ENCODE assay signal across 9 cellular contexts in the genomic region with DNA sequence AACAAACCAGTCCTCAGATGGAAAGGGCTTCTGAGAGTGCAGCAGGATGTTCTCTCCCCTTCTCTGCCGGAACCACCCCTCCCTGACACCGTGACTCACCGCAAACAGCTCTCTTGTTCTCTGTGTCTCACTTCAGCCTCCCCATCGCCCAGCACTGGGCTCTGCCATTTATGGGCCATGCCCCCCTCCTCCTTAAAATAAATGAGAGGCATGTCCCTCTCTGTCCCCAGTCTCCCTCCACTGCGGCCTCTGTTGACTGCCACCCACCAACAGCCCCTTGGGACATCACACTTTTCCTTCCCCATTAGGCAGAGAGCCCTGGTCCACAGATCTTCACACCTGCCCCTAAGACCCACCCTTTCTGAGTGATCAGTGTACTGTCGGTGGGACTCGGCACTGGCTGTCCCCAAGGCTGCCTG. TPM values are rescaled to one million over a fixed set of nuclear protein-coding genes. Genes with fewer than 3 reads are reported as not detected.
DNase-seq lines count a peak whose midpoint lies in the region; ATAC-seq, FAIRE-seq and TF ChIP-seq lines count a peak whose summit lies in the region.
"Had no signal": no experiment of that assay in that cellular context is flagged by ENCODE, and none has a peak within 500 bp of the region (broad histone marks: within the 10 kb centered on the region; RNA-seq: fewer than 3 reads in every experiment).

No MANE protein-coding gene starts in this region.

- H3K4me1 ChIP-seq in GM12878 (ENCODE audit: control insufficient read depth, insufficient read depth, low read length) = peaks cover 37% of the 10 kb centered on the region

- H4K20me1 ChIP-seq in GM12878 (ENCODE audit: control insufficient read depth, insufficient read depth) = no peaks in the 10 kb centered on the region

- no peaks in the 10 kb centered on the region for H3K9me3 Mint-ChIP-seq in memory B cell

- intact Hi-C loops in GM12878 (cut with micrococcal nuclease; ENCODE audit: unreplicated experiment) = no loop called here

- H3K79me2 ChIP-seq in GM12878 (ENCODE audit: control insufficient read depth, insufficient read depth, low read length) = peaks cover 4% of the 10 kb centered on the region

- H3K36me3 Mint-ChIP-seq in memory B cell = peaks cover 7% of the 10 kb centered on the region

- H3K27ac Mint-ChIP-seq in memory B cell = peak overlapping the region; percentile 93

- in situ Hi-C loops in GM12878 (cut with MboI) = no loop called here

- peak; percentile 80 for FAIRE-seq in GM12878 (lab: Jason Lieb, UNC)

- H3K4me3 ChIP-seq in GM12878 = peak overlapping the region; percentile 17; the same call in 1 of the 2 replicates
- H3K4me3 ChIP-seq: adrenal gland had no signal

- no TSS peak for BruUV-seq in GM12878 (replicated peaks; lab: Mats Ljungman, UMichigan)

- peak overlapping the region; percentile 80 for H3K4me3 Mint-ChIP-seq in memory B cell

- 3% methylated on average over 7 of the region's 7 CpGs for WGBS in GM12878 (ENCODE audit: insufficient coverage, insufficient replicate concordance, low lambda C conversion rate, missing lambda C conversion rate)

- no peaks in the 10 kb centered on the region for H3K27me3 Mint-ChIP-seq in memory B cell

- no peak overlapping the region for H3K9ac ChIP-seq in GM12878 (ENCODE audit: control insufficient read depth, insufficient read depth, low read length)

- CTCF ChIA-PET in GM12878 (lab: Yijun Ruan, JAX) = interaction anchor here (1.8 to 2.5 kb wide), 2 partner anchors 10 to 113 kb away, joined by 6 to 16 read pairs; no protein-coding TSS in a partner anchor

- ATAC-seq in GM19025 (IDR thresholded peaks at IDR 0.05; ENCODE audit: low read depth, unreplicated experiment) = peak; percentile 59
- ATAC-seq in HG03108 (IDR thresholded peaks at IDR 0.05; ENCODE audit: unreplicated experiment) = peak; percentile 50
- ATAC-seq in GM12878 = peak; percentile 85
- ATAC-seq in memory B cell (ENCODE audit: low read depth) = peak; percentile 78

- TF ChIP-seq CTCF in GM12878 (IDR thresholded peaks at IDR 0.05 in 2 of 3, conservative IDR thresholded peaks at IDR 0.05 in 1 of 3; ENCODE audit: control insufficient read depth in 2 of 3, extremely low read depth in 1 of 3, insufficient read depth in 1 of 3, low read depth in 3 of 3, low read length in 3 of 3) = no peak

- no peaks in the 10 kb centered on the region for H3K9me3 ChIP-seq in GM12878 (replicated peaks; ENCODE audit: control insufficient read depth, insufficient read depth, low read length)
- H3K9me3 ChIP-seq: adrenal gland had no signal

- SMC1A ChIA-PET in GM12878 (lab: Charles Lee; ENCODE audit: uncharacterized antibody, unreplicated experiment) = interaction anchor here (1.0 to 3.2 kb wide), 3 partner anchors 9 to 13 kb away, joined by 3 to 14 read pairs (median 4); partner anchors contain the start of gene ADGRG5

- TF ChIP-seq EP300 in GM12878 (IDR thresholded peaks at IDR 0.05; ENCODE audit: borderline replicate concordance in 1 of 2, control insufficient read depth in 1 of 2, low read depth in 2 of 2, low read length in 2 of 2) = no peak; a peak in 1 of 4 replicates

- POLR2A ChIA-PET in GM12878 (lab: Charles Lee) = interaction anchor here (0.8 kb wide), 1 partner anchor 12 kb away, joined by 4 read pairs; the partner anchor contains the start of gene ADGRG5

- H3K27ac ChIP-seq in GM12878 (ENCODE audit: control insufficient read depth, insufficient read depth) = peak overlapping the region; percentile 21
- H3K27ac ChIP-seq: adrenal gland had no signal

- H3K36me3 ChIP-seq in GM12878 (ENCODE audit: control insufficient read depth in 2 of 2, insufficient read depth in 2 of 2, low read length in 1 of 2) = no peaks in the 10 kb centered on the region; a peak in 1 of 4 replicates
- H3K36me3 ChIP-seq: adrenal gland had no signal

- H2AFZ ChIP-seq in GM12878 (ENCODE audit: control insufficient read depth, low read depth, low read length) = 0 out of 2 replicates have a peak overlapping the region, but pooled peaks have one; percentile 5

- no peak for TF ChIP-seq RAD21 in GM12878 (IDR thresholded peaks at IDR 0.05; ENCODE audit: insufficient read depth, low read depth, low read length)

- H3K27me3 ChIP-seq in GM12878 (replicated peaks in 1 of 2; ENCODE audit: control insufficient read depth in 2 of 2, insufficient read depth in 2 of 2, low read length in 1 of 2) = no peaks in the 10 kb centered on the region
- H3K27me3 ChIP-seq: adrenal gland had no signal

- RAD21 ChIA-PET in GM12878 (lab: Charles Lee; ENCODE audit: unreplicated experiment) = interaction anchor here (1.0 to 1.6 kb wide), 3 partner anchors 11 to 54 kb away, joined by 3 to 4 read pairs (median 3); partner anchors contain the start of gene ADGRG5

- H3K4me2 ChIP-seq in GM12878 (ENCODE audit: control insufficient read depth, insufficient read depth) = peak overlapping the region; percentile 78

- DNase-seq in T-helper 22 cell (ENCODE audit: low read depth) = peak; percentile 56
- DNase-seq in GM12878 (ENCODE audit: low read depth, low spot score) = no peak
- no peak for DNase-seq in memory B cell (ENCODE audit: low spot score in 2 of 2)
- peak; percentile 41 for DNase-seq in stimulated activated CD8-positive, alpha-beta memory T cell treated with anti-CD3 and anti-CD28 coated beads, Interleukin-7, amount 100 ng/mL, for 24 hours (ENCODE audit: low read depth)
- DNase-seq in RPMI8226 = no peak
- no peak for DNase-seq in NK-92 treated with Interleukin-12 subunit alpha and Interleukin-12 subunit beta, amount 100 ng/mL, for 24 hours (lab: John Stamatoyannopoulos, UW)

- no peak for TF ChIP-seq POLR2A in GM12878 (IDR thresholded peaks at IDR 0.05; ENCODE audit: low read depth, low read length)

- peaks cover 48% of the 10 kb centered on the region for H3K4me1 Mint-ChIP-seq in memory B cell

TF ChIP-seq in GM12878, 131 proteins besides CTCF, POLR2A, EP300 and RAD21 (continues in another document):
- TF ChIP-seq IKZF1 (conservative IDR thresholded peaks at IDR 0.05) = peak; percentile 56; the same call in 1 of the 2 replicates
- TF ChIP-seq HDGF (IDR thresholded peaks at IDR 0.05) = peak; percentile 74; the same call in 1 of the 2 replicates

RNA-seq across cellular contexts. Expression of gene CCDC102A, which starts 6.3 kb away (rescaled TPM):
- total RNA-seq in GM12878 (2013; cell fraction: nucleolus; rRNA removed) = 3.6 and 3.7 TPM in 2 replicates
- total RNA-seq in GM12878 (2014; rRNA removed) (3.5 and 5.9 TPM in 2 replicates), GM12878 (2014; rRNA removed; fragmentation: Illumina TruSeq; extraction: Trizol) (1.2 and 1.6 TPM in 2 replicates), GM12878 (2021) (5.1 and 5.6 TPM in 2 replicates)
- 2.3 TPM for polyA plus RNA-seq in GM12878 (2011; ENCODE audit: low read depth)
- polyA plus RNA-seq in GM12878 (2011; rRNA removed) (2.2 and 5.1 TPM in 2 replicates), GM12878 (2014; fragmentation: Illumina TruSeq; extraction: Trizol) (0.59 and 0.76 TPM in 2 replicates), GM12878 (2014; fragmentation: Nextera tagmentation; extraction: Ambion mirVana) (under 1 TPM; 0.03 to 0.53 TPM), GM12878 (2014; rRNA removed) (3.3 and 4.1 TPM in 2 replicates), GM12878 (2016; fragmentation: Nextera tagmentation; extraction: Ambion mirVana) (1 to 10 TPM in 1 of 2 experiments, under 1 TPM in 1; 0.63 to 3.3 TPM)
- polyA plus RNA-seq in GM12878 (2011; cell fraction: cytosol; rRNA removed) = 8.5 and 10.0 TPM in 2 replicates
- polyA plus RNA-seq in GM12878 (2011; cell fraction: nucleus; rRNA removed) = 7.4 and 10.5 TPM in 2 replicates
- 4.2 and 5.2 TPM in 2 replicates for polyA plus RNA-seq in GM12878 (2012)
- polyA minus RNA-seq in GM12878 (2011; rRNA and poly(A)+ RNA removed) = 1.6 and 4.7 TPM in 2 replicates
- 2.1 TPM in 2 replicates for polyA minus RNA-seq in GM12878 (2011; cell fraction: cytosol; rRNA and poly(A)+ RNA removed)
- 0.60 and 1.8 TPM in 2 replicates for polyA minus RNA-seq in GM12878 (2011; cell fraction: nucleus; rRNA and poly(A)+ RNA removed)

RNA-seq across cellular contexts. Expression of gene ADGRG5, which starts 12.3 kb away (rescaled TPM):
- 40.4 and 40.7 TPM in 2 replicates for total RNA-seq in GM12878 (2013; cell fraction: nucleolus; rRNA removed)
- total RNA-seq in GM12878 (2014; rRNA removed) (24.5 and 30.4 TPM in 2 replicates), GM12878 (2014; rRNA removed; fragmentation: Illumina TruSeq; extraction: Trizol) (6.5 and 7.7 TPM in 2 replicates), GM12878 (2021) (26.6 and 30.1 TPM in 2 replicates)
- 18.3 TPM for polyA plus RNA-seq in GM12878 (2011; ENCODE audit: low read depth)
- polyA plus RNA-seq in GM12878 (2011; rRNA removed) (1.3 and 5.6 TPM in 2 replicates), GM12878 (2014; fragmentation: Illumina TruSeq; extraction: Trizol) (8.4 and 19.2 TPM in 2 replicates), GM12878 (2014; fragmentation: Nextera tagmentation; extraction: Ambion mirVana) (1 to 10 TPM; 1.7 to 2.7 TPM), GM12878 (2014; rRNA removed) (25.9 and 35.1 TPM in 2 replicates), GM12878 (2016; fragmentation: Nextera tagmentation; extraction: Ambion mirVana) (10 to 100 TPM; 50.8 to 56.0 TPM)
- 4.9 and 5.6 TPM in 2 replicates for polyA plus RNA-seq in GM12878 (2011; cell fraction: cytosol; rRNA removed)
- polyA plus RNA-seq in GM12878 (2011; cell fraction: nucleus; rRNA removed) = 17.9 and 18.9 TPM in 2 replicates
- 26.7 and 36.0 TPM in 2 replicates for polyA plus RNA-seq in GM12878 (2012)
- polyA minus RNA-seq in GM12878 (2011; rRNA and poly(A)+ RNA removed) = 5.4 and 6.9 TPM in 2 replicates
- 2.2 and 2.3 TPM in 2 replicates for polyA minus RNA-seq in GM12878 (2011; cell fraction: cytosol; rRNA and poly(A)+ RNA removed)
- 5.6 and 8.6 TPM in 2 replicates for polyA minus RNA-seq in GM12878 (2011; cell fraction: nucleus; rRNA and poly(A)+ RNA removed)

RNA-seq across cellular contexts. Expression of gene DOK4, which starts 43.8 kb away (rescaled TPM):
- total RNA-seq in GM12878 (2013; cell fraction: nucleolus; rRNA removed) = 3.1 and 6.2 TPM in 2 replicates
- 2.1 and 2.2 TPM in 2 replicates for total RNA-seq in GM12878 (2014; rRNA removed)
- 1.1 and 1.2 TPM in 2 replicates for total RNA-seq in GM12878 (2014; rRNA removed; fragmentation: Illumina TruSeq; extraction: Trizol)
- total RNA-seq in GM12878 (2021) = 2.9 and 3.0 TPM in 2 replicates
- polyA plus RNA-seq in GM12878 (2011; ENCODE audit: low read depth) = 2.1 TPM
- polyA plus RNA-seq in GM12878 (2011; rRNA removed) = 4.1 and 7.0 TPM in 2 replicates
- 9.7 and 11.2 TPM in 2 replicates for polyA plus RNA-seq in GM12878 (2011; cell fraction: cytosol; rRNA removed)
- 18.4 and 23.2 TPM in 2 replicates for polyA plus RNA-seq in GM12878 (2011; cell fraction: nucleus; rRNA removed)
- 3.5 and 3.6 TPM in 2 replicates for polyA plus RNA-seq in GM12878 (2012)
- polyA plus RNA-seq in GM12878 (2014; fragmentation: Illumina TruSeq; extraction: Trizol) = 0.60 and 1.6 TPM in 2 replicates
- under 1 TPM in 1 of 2 experiments, not detected in 1; 0.20 TPM for polyA plus RNA-seq in GM12878 (2014; fragmentation: Nextera tagmentation; extraction: Ambion mirVana)
- 2.4 and 2.9 TPM in 2 replicates for polyA plus RNA-seq in GM12878 (2014; rRNA removed)
- polyA plus RNA-seq in GM12878 (2016; fragmentation: Nextera tagmentation; extraction: Ambion mirVana) = 1 to 10 TPM; 3.4 to 3.6 TPM
- polyA minus RNA-seq in GM12878 (2011; rRNA and poly(A)+ RNA removed) = 2.9 and 5.9 TPM in 2 replicates
- 1.7 and 2.5 TPM in 2 replicates for polyA minus RNA-seq in GM12878 (2011; cell fraction: cytosol; rRNA and poly(A)+ RNA removed)
- polyA minus RNA-seq in GM12878 (2011; cell fraction: nucleus; rRNA and poly(A)+ RNA removed) = 2.7 and 3.3 TPM in 2 replicates

Comparison
In these comparisons a context has a peak if more than half of its experiments do, and no peak if none do; other contexts are left out.
1. DNase-seq: peak in T-helper 22 cell (single experiment) and stimulated activated CD8-positive, alpha-beta memory T cell treated with anti-CD3 and anti-CD28 coated beads, Interleukin-7, amount 100 ng/mL, for 24 hours (single experiment); none in GM12878 (single experiment), memory B cell (0 of 2), RPMI8226 (single experiment) and NK-92 treated with Interleukin-12 subunit alpha and Interleukin-12 subunit beta, amount 100 ng/mL, for 24 hours (single experiment).
2. Peak in every context shown above with its lines, with median percentiles within 50 percentile points of each other: ATAC-seq.